ENCODE assay signal across 13 cellular contexts in genomic region chr10:112366992-112367391, GRCh38. TPM values are rescaled to one million over a fixed set of nuclear protein-coding genes. Genes with fewer than 3 reads are reported as not detected.
DNase-seq lines count a peak whose midpoint lies in the region; ATAC-seq and TF ChIP-seq lines count a peak whose summit lies in the region.
"Had no signal": no experiment of that assay in that cellular context is flagged by ENCODE, and none has a peak within 500 bp of the region (broad histone marks: within the 10 kb centered on the region; RNA-seq: fewer than 3 reads in every experiment).

No MANE protein-coding gene starts in this region.

- H3K18ac ChIP-seq in IMR-90 (ENCODE audit: low read depth, low read length): no peak overlapping the region

- DNase-seq in left ventricle myocardium inferior (no peak), heart left ventricle (no peak), IMR-90 (no peak), transverse colon (peak; percentile 3), HK-2 (ENCODE audit: unreplicated experiment) (no peak), G401 (ENCODE audit: low spot score) (no peak)
- no peak for DNase-seq in effector memory CD8-positive, alpha-beta T cell
- DNase-seq: DMS53 had no signal

- no peaks in the 10 kb centered on the region for H3K9me3 Mint-ChIP-seq in effector memory CD8-positive, alpha-beta T cell

- H3K36me3 ChIP-seq in left ventricle myocardium inferior (no peaks in the 10 kb centered on the region), heart left ventricle (no peaks in the 10 kb centered on the region), IMR-90 (ENCODE audit: control insufficient read depth, insufficient read depth, low read length) (no peaks in the 10 kb centered on the region), transverse colon (no peaks in the 10 kb centered on the region)
- H3K36me3 ChIP-seq: HAP-1 had no signal

- TF ChIP-seq RAD21 in IMR-90 (IDR thresholded peaks at IDR 0.05; ENCODE audit: low read length): no peak

- peak overlapping the region; percentile 44 to 62 for H3K4me3 Mint-ChIP-seq in effector memory CD8-positive, alpha-beta T cell
- H3K4me3 Mint-ChIP-seq: GM23338 had no signal

- no peak overlapping the region for H2AK9ac ChIP-seq in IMR-90 (replicated peaks; ENCODE audit: low read depth, low read length, poor library complexity)

- CTCF ChIA-PET in IMR-90 (lab: Yijun Ruan, JAX): no interaction called here

- H3K4ac ChIP-seq in IMR-90 (ENCODE audit: low read depth, low read length): no peak overlapping the region

- no peak overlapping the region for H2AK5ac ChIP-seq in IMR-90 (ENCODE audit: low read depth, low read length)

- H3K4me1 Mint-ChIP-seq in effector memory CD8-positive, alpha-beta T cell (ENCODE audit: low read depth in 2 of 2): peaks cover 24 to 40% of the 10 kb centered on the region in 2 donors

- peak overlapping the region; percentile 78 to 82 for H3K27ac Mint-ChIP-seq in effector memory CD8-positive, alpha-beta T cell
- H3K27ac Mint-ChIP-seq: GM23338 had no signal

- POLR2A ChIA-PET in IMR-90 (lab: Charles Lee; ENCODE audit: unreplicated experiment): no interaction called here

- TF ChIP-seq CTCF in left ventricle myocardium inferior (IDR thresholded peaks at IDR 0.05; ENCODE audit: borderline replicate concordance) (no peak), heart left ventricle (IDR thresholded peaks at IDR 0.05) (no peak), IMR-90 (conservative IDR thresholded peaks at IDR 0.05; ENCODE audit: low read depth, low read length) (no peak), transverse colon (IDR thresholded peaks at IDR 0.05) (no peak)

- H3K9ac ChIP-seq in IMR-90 (ENCODE audit: low read depth, low read length): no peak overlapping the region

- no peak for TF ChIP-seq EP300 in transverse colon (IDR thresholded peaks at IDR 0.05; ENCODE audit: low read depth)

- peak overlapping the region; percentile 91 for H3K27ac ChIP-seq in left ventricle myocardium inferior (replicated peaks)
- H3K27ac ChIP-seq in heart left ventricle: no peak overlapping the region
- H3K27ac ChIP-seq in IMR-90 (ENCODE audit: insufficient read depth, low read length): no peak overlapping the region
- H3K27ac ChIP-seq in transverse colon: no peak overlapping the region
- H3K27ac ChIP-seq: 22Rv1 had no signal

- intact Hi-C loops in left ventricle myocardium inferior (cut with micrococcal nuclease) (no loop called here), heart left ventricle (cut with DNase I) (no loop called here), IMR-90 (cut with micrococcal nuclease) (no loop called here), transverse colon (cut with DNase I; ENCODE audit: low total_unique reads) (no loop called here)

- no peak overlapping the region for H2BK20ac ChIP-seq in IMR-90 (ENCODE audit: low read depth, low read length)

- H3K9me3 ChIP-seq in left ventricle myocardium inferior (replicated peaks) (no peaks in the 10 kb centered on the region), heart left ventricle (no peaks in the 10 kb centered on the region), IMR-90 (ENCODE audit: control insufficient read depth, insufficient read depth, low read length) (no peaks in the 10 kb centered on the region), transverse colon (no peaks in the 10 kb centered on the region)
- H3K9me3 ChIP-seq: HAP-1 had no signal

- BruUV-seq in IMR-90 (replicated peaks; lab: Mats Ljungman, UMichigan): no TSS peak

- H3K27me3 ChIP-seq in left ventricle myocardium inferior (ENCODE audit: low read depth): no peaks in the 10 kb centered on the region
- H3K27me3 ChIP-seq in heart left ventricle: no peaks in the 10 kb centered on the region
- H3K27me3 ChIP-seq in IMR-90 (ENCODE audit: control insufficient read depth, insufficient read depth, low read length): peaks cover 1% of the 10 kb centered on the region
- no peaks in the 10 kb centered on the region for H3K27me3 ChIP-seq in transverse colon

- no peak overlapping the region for H2AFZ ChIP-seq in IMR-90 (replicated peaks; ENCODE audit: low read length, poor library complexity)
- H2AFZ ChIP-seq: GM23338 had no signal

- H4K91ac ChIP-seq in IMR-90 (ENCODE audit: insufficient read depth, low read depth, low read length): no peak overlapping the region

- no peaks in the 10 kb centered on the region for H3K79me1 ChIP-seq in IMR-90 (ENCODE audit: low read depth in 1 of 2, low read length in 2 of 2)

- peaks cover 9% of the 10 kb centered on the region for H3K36me3 Mint-ChIP-seq in effector memory CD8-positive, alpha-beta T cell (ENCODE audit: insufficient read depth)

- H3K4me1 ChIP-seq in left ventricle myocardium inferior (peaks cover 48% of the 10 kb centered on the region), heart left ventricle (peaks cover 5 to 22% (median 15%) of the 10 kb centered on the region in 12 donors), IMR-90 (ENCODE audit: control insufficient read depth, insufficient read depth, low read length) (0 out of 2 replicates have a peak, but pooled peaks cover 1% of the 10 kb centered on the region), transverse colon (peaks cover 19 to 40% (median 29%) of the 10 kb centered on the region in 4 donors)
- H3K4me1 ChIP-seq: HAP-1 had no signal

- H4K8ac ChIP-seq in IMR-90 (ENCODE audit: low read depth in 2 of 2, low read length in 2 of 2): no peak overlapping the region

- H3K4me2 ChIP-seq in IMR-90 (ENCODE audit: low read depth, low read length): no peak overlapping the region
- H3K4me2 ChIP-seq: GM23338 had no signal

- no peaks in the 10 kb centered on the region for H4K20me1 ChIP-seq in IMR-90 (ENCODE audit: insufficient read depth, low read length)

- H2BK120ac ChIP-seq in IMR-90 (ENCODE audit: low read depth, low read length): no peak overlapping the region

- H2BK15ac ChIP-seq in IMR-90 (ENCODE audit: low read depth, low read length): no peak overlapping the region

- H3K14ac ChIP-seq in IMR-90 (replicated peaks; ENCODE audit: low read depth, low read length): no peak overlapping the region

- no peaks in the 10 kb centered on the region for H3K27me3 Mint-ChIP-seq in effector memory CD8-positive, alpha-beta T cell

- H3K23ac ChIP-seq in IMR-90 (ENCODE audit: low read depth, low read length): no peak overlapping the region

- no peak overlapping the region for H2BK5ac ChIP-seq in IMR-90 (ENCODE audit: low read depth, low read length, poor library complexity, severe bottlenecking)

- WGBS in heart left ventricle, 4 donors: 79 to 97% (median 87%) methylated on average over 3 of the region's 3 CpGs
- no CpG with 5 or more reads among the region's 3 CpGs for WGBS in IMR-90 (ENCODE audit: extremely low coverage in 2 of 2, insufficient read length in 1 of 2), 2 experiments
- WGBS in transverse colon (ENCODE audit: low coverage in 1 of 2), 2 donors: 82 to 90% methylated on average over 2 to 3 of the region's 3 CpGs

- no peaks in the 10 kb centered on the region for H3K9me1 ChIP-seq in IMR-90 (ENCODE audit: insufficient read depth, low read length)

- TF ChIP-seq POLR2A in heart left ventricle (IDR thresholded peaks at IDR 0.05): no peak
- TF ChIP-seq POLR2A in IMR-90 (IDR thresholded peaks at IDR 0.05; ENCODE audit: low read depth, low read length): no peak
- TF ChIP-seq POLR2A in transverse colon (IDR thresholded peaks at IDR 0.05): no peak

- in situ Hi-C loops in IMR-90 (cut with MboI; ENCODE audit: low sequenced_read_pairs): no loop called here
- in situ Hi-C loops in transverse colon (cut with MboI; ENCODE audit: low pct_ligation_motif_present in 1 of 4, low pct_unique_long_range_greater_than_20kb in 1 of 4, low sequenced_read_pairs in 3 of 4): no loop called here
- in situ Hi-C loops in G401 (cut with HindIII; ENCODE audit: low sequenced_read_pairs): no loop called here

- no peak overlapping the region for H4K5ac ChIP-seq in IMR-90 (ENCODE audit: low read depth, low read length)

- dilution Hi-C loops in IMR-90 (cut with HindIII; ENCODE audit: low sequenced_read_pairs, unreplicated experiment): no loop called here

- no peak overlapping the region for H3K56ac ChIP-seq in IMR-90 (ENCODE audit: extremely low read depth, insufficient read depth, low read length)

- H3K4me3 ChIP-seq in left ventricle myocardium inferior (no peak overlapping the region), heart left ventricle (no peak overlapping the region), IMR-90 (ENCODE audit: insufficient read depth, low read depth, low read length) (no peak overlapping the region), transverse colon (no peak overlapping the region)
- H3K4me3 ChIP-seq: GM12878, GM23338, HAP-1 had no signal

- ATAC-seq in heart left ventricle (no peak), IMR-90 (ENCODE audit: low read depth) (peak; percentile 40; the same call in 1 of the 2 replicates), HG02623 (IDR thresholded peaks at IDR 0.05; ENCODE audit: unreplicated experiment) (no peak)
- no peak for ATAC-seq in effector memory CD8-positive, alpha-beta T cell (replicated peaks)
- ATAC-seq: GM12878, GM23338 had no signal

TF ChIP-seq in IMR-90, 13 proteins besides CTCF, POLR2A, EP300 and RAD21:
- TF ChIP-seq RFX5 (IDR thresholded peaks at IDR 0.05; ENCODE audit: low read depth, low read length) (no peak), NFE2L2 (IDR thresholded peaks at IDR 0.05; ENCODE audit: low read depth, low read length) (no peak), BHLHE40 (IDR thresholded peaks at IDR 0.05; ENCODE audit: low read depth, low read length) (no peak), FOS (IDR thresholded peaks at IDR 0.05; ENCODE audit: low read depth, low read length) (no peak)

RNA-seq across cellular contexts. Expression of gene ACSL5, which starts 6.9 kb away (rescaled TPM):
- 5.6 TPM for total RNA-seq in left ventricle myocardium inferior
- total RNA-seq in heart left ventricle: 10 to 100 TPM in 3 of 9 donors, 1 to 10 TPM in 6; 4.6 to 23.8 (median 7.0) TPM
- polyA plus RNA-seq in heart left ventricle: 1 to 10 TPM; 4.0 to 7.6 TPM
- 1.1 and 1.3 TPM in 2 replicates for total RNA-seq in IMR-90 (2012; rRNA removed)
- polyA plus RNA-seq in IMR-90 (2012; rRNA removed): 0.86 and 0.87 TPM in 2 replicates
- 0.31 and 0.43 TPM in 2 replicates for polyA plus RNA-seq in IMR-90 (2012; cell fraction: cytosol; rRNA removed)
- polyA plus RNA-seq in IMR-90 (2012; cell fraction: nucleus; rRNA removed; ENCODE audit: low replicate concordance): 0.59 and 3.7 TPM in 2 replicates
- total RNA-seq in transverse colon: 100 to 1,000 TPM in 3 of 4 donors, 10 to 100 TPM in 1; 91.6 to 315 (median 178) TPM
- total RNA-seq in G401 (2014; rRNA removed; shearing (Covaris generic)): 0.81 TPM in 1 of 2 replicates, not detected in the other
- total RNA-seq: GM23338 had no signal
- polyA plus RNA-seq: GM23338 had no signal
